ENCODE assay signal across 9 cellular contexts in genomic region chr9:135087489-135087791, GRCh38. TPM values are rescaled to one million over a fixed set of nuclear protein-coding genes. Genes with fewer than 3 reads are reported as not detected.
DNase-seq lines count a peak whose midpoint lies in the region; ATAC-seq, FAIRE-seq and TF ChIP-seq lines count a peak whose summit lies in the region.
"Had no signal": no experiment of that assay in that cellular context is flagged by ENCODE, and none has a peak within 500 bp of the region (broad histone marks: within the 10 kb centered on the region; RNA-seq: fewer than 3 reads in every experiment).

TSS of gene OLFM1 (plus strand) at chr9:135087668. CDS start at chr9:135087990, 322 bp downstream.

- H2AFZ ChIP-seq in ACC112 (ENCODE audit: low read length, unreplicated experiment), result peak within 1 kb of the TSS; percentile 14
- no peak within 1 kb of the TSS for H2AFZ ChIP-seq in mesenchymal stem cell (ENCODE audit: low read depth, low read length)

- H3K4me2 ChIP-seq in mesenchymal stem cell (ENCODE audit: low read length, poor library complexity, severe bottlenecking), result peak within 1 kb of the TSS; percentile 77

- H3K9ac ChIP-seq in mesenchymal stem cell (ENCODE audit: low read length), result peak within 1 kb of the TSS; percentile 67

- no peaks in the 10 kb centered on the region for H3K79me1 ChIP-seq in mesenchymal stem cell (replicated peaks; ENCODE audit: low read length, poor library complexity, severe bottlenecking)

- no peaks in the 10 kb centered on the region for H3K4me1 ChIP-seq in ACC112 (ENCODE audit: control insufficient read depth, insufficient read depth, low read length, unreplicated experiment)
- H3K4me1 ChIP-seq in mesenchymal stem cell (ENCODE audit: control insufficient read depth, insufficient read depth, low read depth, low read length), result peaks cover 10% of the 10 kb centered on the region
- peaks cover 6 to 27% of the 10 kb centered on the region in 2 donors for H3K4me1 ChIP-seq in thoracic aorta (ENCODE audit: control insufficient read depth in 1 of 2, low read depth in 2 of 2)

- peak; percentile 47 for TF ChIP-seq CTCF in thoracic aorta (IDR thresholded peaks at IDR 0.05)

- no peak within 1 kb of the TSS for H2BK12ac ChIP-seq in mesenchymal stem cell (ENCODE audit: low read length in 2 of 2)

- H3K4me3 ChIP-seq in ACC112 (ENCODE audit: low read depth, low read length) (peak within 1 kb of the TSS; percentile 70), mesenchymal stem cell (ENCODE audit: insufficient read depth in 1 of 2, low read depth in 1 of 2, low read length in 2 of 2) (peak within 1 kb of the TSS; percentile 17 to 74), thoracic aorta (peak within 1 kb of the TSS; percentile 63)

- TF ChIP-seq POLR2A in GM12891 (IDR thresholded peaks at IDR 0.05; ENCODE audit: low read depth, low read length), result no peak

- H3K4ac ChIP-seq in mesenchymal stem cell (ENCODE audit: low read depth in 1 of 2, low read length in 2 of 2), result no peak within 1 kb of the TSS

- no peak within 1 kb of the TSS for H4K91ac ChIP-seq in mesenchymal stem cell (ENCODE audit: low read length)

- H2AK5ac ChIP-seq in mesenchymal stem cell (ENCODE audit: low read length, severe bottlenecking), result no peak within 1 kb of the TSS

- H2BK120ac ChIP-seq in mesenchymal stem cell (ENCODE audit: low read depth, low read length), result no peak within 1 kb of the TSS

- H3K27ac ChIP-seq in ACC112 (ENCODE audit: low read depth, low read length) (no peak within 1 kb of the TSS), mesenchymal stem cell (ENCODE audit: low read length, poor library complexity, severe bottlenecking) (no peak within 1 kb of the TSS), thoracic aorta (no peak within 1 kb of the TSS)

- no peak within 1 kb of the TSS for H3K23ac ChIP-seq in mesenchymal stem cell (ENCODE audit: low read length in 2 of 2)

- no peak within 1 kb of the TSS for H3K14ac ChIP-seq in mesenchymal stem cell (ENCODE audit: low read length in 2 of 2)

- DNase-seq in GM12891 (ENCODE audit: insufficient read length, low spot score), result peak; percentile 51
- peak; percentile 30 to 52 for DNase-seq in SHP77 (lab: John Stamatoyannopoulos, UW)
- DNase-seq in epidermal melanocyte (ENCODE audit: insufficient read length, low spot score), result peak; percentile 59
- peak; percentile 43 for DNase-seq in mesenchymal stem cell
- DNase-seq in thoracic aorta (ENCODE audit: low spot score), result no peak
- no peak for DNase-seq in activated gamma-delta T cell (lab: John Stamatoyannopoulos, UW)
- no peak for DNase-seq in stimulated activated naive CD4-positive, alpha-beta T cell treated with Interleukin-2 at 50 U/mL for 16 hours (lab: John Stamatoyannopoulos, UW)

- H3K79me2 ChIP-seq in ACC112 (ENCODE audit: control insufficient read depth, insufficient read depth, low read length, unreplicated experiment), result no peaks in the 10 kb centered on the region

- WGBS in mesenchymal stem cell, result 0% methylated on average over 23 of the region's 40 CpGs

- H3K18ac ChIP-seq in mesenchymal stem cell (ENCODE audit: low read depth in 1 of 2, low read length in 2 of 2), result no peak within 1 kb of the TSS

- no peak within 1 kb of the TSS for H2BK15ac ChIP-seq in mesenchymal stem cell (ENCODE audit: low read depth, poor library complexity, severe bottlenecking)

- no peak for ATAC-seq in thoracic aorta (ENCODE audit: insufficient number of reproducible peaks, low FRiP score, low read depth)
- ATAC-seq: naive thymus-derived CD4-positive, alpha-beta T cell had no signal

- H3K27me3 ChIP-seq in ACC112 (ENCODE audit: insufficient read depth, low read length), result peaks cover 44% of the 10 kb centered on the region
- H3K27me3 ChIP-seq in mesenchymal stem cell (ENCODE audit: control insufficient read depth in 1 of 2, insufficient read depth in 1 of 2, low read length in 2 of 2), result peaks cover 53 to 61% of the 10 kb centered on the region in 2 experiments
- H3K27me3 ChIP-seq in thoracic aorta (replicated peaks; ENCODE audit: insufficient read depth), result no peaks in the 10 kb centered on the region

- H2BK5ac ChIP-seq in mesenchymal stem cell (ENCODE audit: low read depth, low read length, poor library complexity, severe bottlenecking), result no peak within 1 kb of the TSS

- FAIRE-seq in GM12891 (lab: Jason Lieb, UNC), result no peak

- no peaks in the 10 kb centered on the region for H3K9me3 ChIP-seq in mesenchymal stem cell (ENCODE audit: control insufficient read depth, low read length)
- no peaks in the 10 kb centered on the region for H3K9me3 ChIP-seq in thoracic aorta

- no peak within 1 kb of the TSS for H4K8ac ChIP-seq in mesenchymal stem cell (ENCODE audit: low read length)

- H3K36me3 ChIP-seq in ACC112 (ENCODE audit: insufficient read depth, low read length) (no peaks in the 10 kb centered on the region), mesenchymal stem cell (ENCODE audit: control insufficient read depth in 1 of 2, insufficient read depth in 2 of 2, low read depth in 1 of 2, low read length in 2 of 2) (no peaks in the 10 kb centered on the region), thoracic aorta (no peaks in the 10 kb centered on the region)

TF ChIP-seq in GM12891, 5 proteins besides CTCF, POLR2A, EP300 and RAD21:
- TF ChIP-seq PAX5 (IDR thresholded peaks at IDR 0.05; ENCODE audit: insufficient read depth, low read length, severe bottlenecking) (no peak), TAF1 (IDR thresholded peaks at IDR 0.05; ENCODE audit: low read depth, low read length) (no peak), POLR2AphosphoS5 (IDR thresholded peaks at IDR 0.05; ENCODE audit: low read depth, low read length) (no peak), SPI1 (IDR thresholded peaks at IDR 0.05; ENCODE audit: low read depth, low read length) (no peak), POU2F2 (IDR thresholded peaks at IDR 0.05; ENCODE audit: low read depth, low read length) (no peak)

RNA-seq across cellular contexts. Expression of gene OLFM1, which starts in this region (rescaled TPM):
- not detected for polyA plus RNA-seq in GM12891 (2012; ENCODE audit: low read depth, missing spikeins)
- polyA plus RNA-seq in mesenchymal stem cell (2013, experiment 1 of 2), result 0.18 TPM
- 0.21 TPM for polyA plus RNA-seq in mesenchymal stem cell (2013, experiment 2 of 2)
- 10 to 100 TPM; 14.5 to 24.5 TPM for total RNA-seq in thoracic aorta
- polyA plus RNA-seq: naive thymus-derived CD4-positive, alpha-beta T cell had no signal

Comparison
In these comparisons a context has a peak if more than half of its experiments do, and no peak if none do; other contexts are left out.
1. DNase-seq: peak in GM12891 (single experiment), SHP77 (2 of 2), epidermal melanocyte (single experiment) and mesenchymal stem cell (single experiment); none in thoracic aorta (single experiment), activated gamma-delta T cell (single experiment) and stimulated activated naive CD4-positive, alpha-beta T cell treated with Interleukin-2 at 50 U/mL for 16 hours (single experiment).
2. Peak in every context shown above with its lines, with median percentiles within 50 percentile points of each other: H3K4me3 ChIP-seq.